Comparison of ENCODE assay signal across 19 cellular contexts in genomic region chr9:37732952-37733351, GRCh38. TPM values are rescaled to one million over a fixed set of nuclear protein-coding genes. Genes with fewer than 3 reads are reported as not detected.
DNase-seq lines count a peak whose midpoint lies in the region; ATAC-seq, FAIRE-seq and TF ChIP-seq lines count a peak whose summit lies in the region.
"Had no signal": no experiment of that assay in that cellular context is flagged by ENCODE, and none has a peak within 500 bp of the region (broad histone marks: within the 10 kb centered on the region; RNA-seq: fewer than 3 reads in every experiment).

No MANE protein-coding gene starts in this region.

- intact Hi-C loops in kidney (cut with DNase I): no loop called here

- no peaks in the 10 kb centered on the region; the same call in 1 of the 2 replicates for H3K9me3 ChIP-seq in SJCRH30 (replicated peaks)
- H3K9me3 ChIP-seq in kidney (ENCODE audit: control insufficient read depth in 1 of 2, low read length in 2 of 2): no peaks in the 10 kb centered on the region
- H3K9me3 ChIP-seq: BLaER1 treated with 17β-estradiol and CSF1 and Interleukin-3, amounts not matched to agents 10 nM and 100 nM had no signal

- peaks cover 3% of the 10 kb centered on the region for H3K27me3 Mint-ChIP-seq in brain

- no peak overlapping the region for H3K4me3 ChIP-seq in SJCRH30
- H3K4me3 ChIP-seq in kidney (ENCODE audit: low read length in 2 of 2): no peak overlapping the region
- H3K4me3 ChIP-seq: BLaER1 treated with 17β-estradiol and CSF1 and Interleukin-3, amounts not matched to agents 10 nM and 100 nM had no signal

- H3K27ac ChIP-seq in SJCRH30 (peak overlapping the region; percentile 24; the same call in 1 of the 2 replicates), kidney (ENCODE audit: low read depth in 2 of 2, low read length in 2 of 2) (no peak overlapping the region)
- H3K27ac ChIP-seq: BLaER1 treated with 17β-estradiol and CSF1 and Interleukin-3, amounts not matched to agents 10 nM and 100 nM had no signal

- no peak overlapping the region for H3K9ac ChIP-seq in kidney (ENCODE audit: low read length in 2 of 2)
- H3K9ac ChIP-seq: BLaER1 treated with 17β-estradiol and CSF1 and Interleukin-3, amounts not matched to agents 10 nM and 100 nM had no signal

- H3K36me3 ChIP-seq in SJCRH30: no peaks in the 10 kb centered on the region
- no peaks in the 10 kb centered on the region for H3K36me3 ChIP-seq in kidney (ENCODE audit: control insufficient read depth in 1 of 2, insufficient read depth in 2 of 2, low read length in 2 of 2)
- H3K36me3 ChIP-seq: BLaER1 treated with 17β-estradiol and CSF1 and Interleukin-3, amounts not matched to agents 10 nM and 100 nM had no signal

- H3K9me3 Mint-ChIP-seq in brain: no peaks in the 10 kb centered on the region
- H3K9me3 Mint-ChIP-seq: CD8-positive, alpha-beta T cell; H9 had no signal

- TF ChIP-seq CTCF in brain (conservative IDR thresholded peaks at IDR 0.05): no peak
- no peak for TF ChIP-seq CTCF in kidney (IDR thresholded peaks at IDR 0.05; ENCODE audit: borderline replicate concordance, extremely low read depth, insufficient read depth)

- H3K4me3 Mint-ChIP-seq in brain: peak overlapping the region in 1 of 5 experiments; percentile 0
- H3K4me3 Mint-ChIP-seq: CD8-positive, alpha-beta T cell; H9; IgD-negative memory B cell had no signal

- ATAC-seq in HG02571 (IDR thresholded peaks at IDR 0.05; ENCODE audit: unreplicated experiment): no peak
- no peak for ATAC-seq in GM21526 (IDR thresholded peaks at IDR 0.05; ENCODE audit: low FRiP score, unreplicated experiment)
- ATAC-seq: CD8-positive, alpha-beta T cell; HepG2 had no signal

- peaks cover 7% of the 10 kb centered on the region for H3K36me3 Mint-ChIP-seq in brain
- H3K36me3 Mint-ChIP-seq: CD8-positive, alpha-beta T cell; IgD-negative memory B cell had no signal

- peak overlapping the region in 3 of 5 experiments; percentile 4 to 88 (median 85) for H3K27ac Mint-ChIP-seq in brain
- H3K27ac Mint-ChIP-seq: CD8-positive, alpha-beta T cell; H9 had no signal

- peaks cover 22% of the 10 kb centered on the region for H3K4me1 ChIP-seq in SJCRH30
- H3K4me1 ChIP-seq in kidney (ENCODE audit: control insufficient read depth in 1 of 2, insufficient read depth in 1 of 2, low read depth in 1 of 2, low read length in 2 of 2): no peaks in the 10 kb centered on the region

- H3K27me3 ChIP-seq in SJCRH30: no peaks in the 10 kb centered on the region
- H3K27me3 ChIP-seq: BLaER1 treated with 17β-estradiol and CSF1 and Interleukin-3, amounts not matched to agents 10 nM and 100 nM had no signal

- no peak for FAIRE-seq in kidney (lab: Jason Lieb, UNC)
- FAIRE-seq: GM12891, GM18507, H1, HepG2 had no signal

- DNase-seq in NCI-H82 treated with DMSO at 0.1 percent for 48 hours (lab: John Stamatoyannopoulos, UW; ENCODE audit: unreplicated experiment): peak; percentile 15
- no peak for DNase-seq in NCI-H82 (lab: John Stamatoyannopoulos, UW)
- no peak for DNase-seq in SJCRH30
- DNase-seq in kidney: no peak
- DNase-seq: 8988T; Calu3; CD8-positive, alpha-beta T cell; DMS79 treated with DMSO at 0.1 percent for 48 hours; GF-D8; H9 had no signal

- H3K4me1 Mint-ChIP-seq in brain: peaks cover 44% of the 10 kb centered on the region
- H3K4me1 Mint-ChIP-seq: IgD-negative memory B cell had no signal

RNA-seq across cellular contexts. Expression of gene TRMT10B, which starts 20.7 kb away (rescaled TPM):
- 0.43 and 0.53 TPM in 2 replicates for total RNA-seq in SJCRH30 (2014; rRNA removed; shearing (Covaris generic))
- polyA plus RNA-seq in brain (ENCODE audit: insufficient read depth, low read depth, low replicate concordance): 7.0 TPM
- 12.4 TPM for total RNA-seq in kidney
- 5.2 TPM for polyA plus RNA-seq in kidney (ENCODE audit: insufficient read depth, low read depth, low replicate concordance)

RNA-seq across cellular contexts. Expression of gene EXOSC3, which starts 51.9 kb away (rescaled TPM):
- total RNA-seq in SJCRH30 (2014; rRNA removed; shearing (Covaris generic)): 78.4 and 82.2 TPM in 2 replicates
- polyA plus RNA-seq in brain (ENCODE audit: insufficient read depth, low read depth, low replicate concordance) (38.9 TPM), kidney (ENCODE audit: insufficient read depth, low read depth, low replicate concordance) (31.6 TPM)
- total RNA-seq in kidney: 32.3 TPM
